Comparison of ENCODE assay signal across 8 cellular contexts in the genomic region with DNA sequence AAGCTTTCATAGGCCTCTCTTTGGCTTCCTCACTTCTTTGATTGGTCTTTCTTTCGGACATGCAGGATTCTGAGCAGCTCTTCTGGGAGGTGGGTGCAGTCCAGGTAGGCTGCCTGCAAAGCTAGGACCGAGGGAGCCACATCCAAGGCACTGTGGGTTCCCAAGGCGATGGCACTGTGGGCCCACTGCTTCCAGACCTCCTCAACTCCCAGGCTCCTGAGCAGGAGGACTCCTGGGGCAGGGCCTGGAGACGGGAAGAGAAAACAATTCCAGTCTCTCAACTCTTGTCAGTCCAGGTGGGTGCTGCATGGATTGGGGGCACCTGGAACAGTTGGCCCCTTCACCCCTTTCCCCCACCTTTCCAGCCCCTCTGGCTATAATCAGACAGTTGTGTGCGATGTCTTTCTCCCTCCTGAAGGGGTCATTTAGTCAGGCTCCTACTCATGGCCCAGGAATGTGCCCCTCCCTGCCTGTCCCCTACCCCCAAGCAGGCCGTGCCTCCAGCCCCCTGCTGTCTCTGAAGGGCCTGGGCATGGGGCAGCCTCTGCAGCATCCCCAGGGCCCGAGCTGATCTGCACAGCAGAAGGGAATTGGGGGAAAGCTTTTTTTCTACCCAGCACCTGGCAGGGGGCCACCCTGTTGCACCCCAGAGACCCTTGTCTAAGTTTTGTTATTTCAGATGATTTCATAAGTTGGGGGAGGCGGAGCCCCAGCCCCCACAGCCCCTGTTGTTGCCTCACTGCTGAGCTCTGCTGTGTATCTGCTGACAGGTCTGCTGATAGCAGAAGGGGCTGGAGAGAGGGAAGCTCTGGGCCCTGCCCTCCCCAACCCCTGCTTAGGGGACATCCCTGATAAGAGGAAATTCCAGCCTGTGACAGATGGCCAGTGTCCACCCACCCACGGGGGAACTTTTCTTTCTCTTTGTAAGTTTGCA.
DNase-seq lines count a peak whose midpoint lies in the region; ATAC-seq, FAIRE-seq and TF ChIP-seq lines count a peak whose summit lies in the region.

No MANE protein-coding gene starts in this region.

- H3K4me3 ChIP-seq in astrocyte (ENCODE audit: insufficient read depth, low read depth, low read length) = no peak overlapping the region
- H3K4me3 ChIP-seq in tibial artery = no peak overlapping the region

- H3K4me2 ChIP-seq in astrocyte (ENCODE audit: low read length) = peak overlapping the region; percentile 72

- H3K27ac Mint-ChIP-seq in activated CD4-positive, alpha-beta T cell treated with anti-CD3 and anti-CD28 coated beads, Interleukin-2, amount 10 ng/mL, durations not matched to agents 24 days and 14 days = peak overlapping the region; percentile 83
- H3K27ac Mint-ChIP-seq in astrocyte (ENCODE audit: unreplicated experiment) = peak overlapping the region; percentile 88

- peak overlapping the region; percentile 72 for H3K9ac ChIP-seq in astrocyte (ENCODE audit: low read length)

- no peaks in the 10 kb centered on the region for H3K27me3 Mint-ChIP-seq in activated CD4-positive, alpha-beta T cell treated with anti-CD3 and anti-CD28 coated beads, Interleukin-2, amount 10 ng/mL, durations not matched to agents 24 days and 14 days
- H3K27me3 Mint-ChIP-seq in astrocyte (ENCODE audit: low read depth, unreplicated experiment) = no peaks in the 10 kb centered on the region

- H3K4me1 ChIP-seq in astrocyte (ENCODE audit: insufficient read depth, low read length) (peaks cover 77% of the 10 kb centered on the region), tibial artery (peaks cover 6 to 69% (median 56%) of the 10 kb centered on the region in 4 donors)

- H3K36me3 ChIP-seq in astrocyte (ENCODE audit: insufficient read depth, low read length) (no peaks in the 10 kb centered on the region), tibial artery (peaks cover 0 to 10% (median 0%) of the 10 kb centered on the region in 3 donors)

- no peak for FAIRE-seq in astrocyte (lab: Jason Lieb, UNC)

- peak overlapping the region; percentile 75 for H3K27ac ChIP-seq in astrocyte (ENCODE audit: low read depth, low read length)
- peak overlapping the region; percentile 10 to 32 for H3K27ac ChIP-seq in tibial artery

- H3K79me2 ChIP-seq in astrocyte (ENCODE audit: insufficient read depth, low read length) = peaks cover 92% of the 10 kb centered on the region

- TF ChIP-seq CTCF in astrocyte (IDR thresholded peaks at IDR 0.05; ENCODE audit: insufficient read depth, low read depth, low read length) (no peak), tibial artery (IDR thresholded peaks at IDR 0.05) (no peak)

- peaks cover 86% of the 10 kb centered on the region for H3K4me1 Mint-ChIP-seq in activated CD4-positive, alpha-beta T cell treated with anti-CD3 and anti-CD28 coated beads, Interleukin-2, amount 10 ng/mL, durations not matched to agents 24 days and 14 days
- H3K4me1 Mint-ChIP-seq in astrocyte (ENCODE audit: low read depth, unreplicated experiment) = peaks cover 74% of the 10 kb centered on the region

- intact Hi-C loops in activated CD4-positive, alpha-beta T cell treated with anti-CD3 and anti-CD28 coated beads, Interleukin-2, amount 10 ng/mL, durations not matched to agents 24 days and 14 days (cut with micrococcal nuclease) = loop anchor here (5.0 kb wide), 2 partner anchors 39 to 139 kb away; no protein-coding TSS in a partner anchor
- intact Hi-C loops in tibial artery (cut with DNase I; ENCODE audit: low total_unique reads) = no loop called here

- peaks cover 10% of the 10 kb centered on the region for H3K9me3 Mint-ChIP-seq in activated CD4-positive, alpha-beta T cell treated with anti-CD3 and anti-CD28 coated beads, Interleukin-2, amount 10 ng/mL, durations not matched to agents 24 days and 14 days
- H3K9me3 Mint-ChIP-seq in astrocyte (ENCODE audit: unreplicated experiment) = no peaks in the 10 kb centered on the region

- H3K9me3 ChIP-seq in astrocyte (ENCODE audit: insufficient read depth, low read depth, low read length) (no peaks in the 10 kb centered on the region), tibial artery (no peaks in the 10 kb centered on the region)

- no peak overlapping the region for H2AFZ ChIP-seq in astrocyte (ENCODE audit: low read depth, low read length)

- no peak for ATAC-seq in HG03432 (IDR thresholded peaks at IDR 0.05; ENCODE audit: unreplicated experiment)

- H3K27me3 ChIP-seq in astrocyte (ENCODE audit: insufficient read depth, low read length) = no peaks in the 10 kb centered on the region
- no peaks in the 10 kb centered on the region for H3K27me3 ChIP-seq in tibial artery

- H3K4me3 Mint-ChIP-seq in activated CD4-positive, alpha-beta T cell treated with anti-CD3 and anti-CD28 coated beads, Interleukin-2, amount 10 ng/mL, durations not matched to agents 24 days and 14 days = peak overlapping the region; percentile 60
- peak overlapping the region; percentile 10 for H3K4me3 Mint-ChIP-seq in astrocyte (ENCODE audit: unreplicated experiment)

- peaks cover 63% of the 10 kb centered on the region for H3K36me3 Mint-ChIP-seq in activated CD4-positive, alpha-beta T cell treated with anti-CD3 and anti-CD28 coated beads, Interleukin-2, amount 10 ng/mL, durations not matched to agents 24 days and 14 days (ENCODE audit: low read depth)
- peaks cover 5% of the 10 kb centered on the region for H3K36me3 Mint-ChIP-seq in astrocyte (ENCODE audit: low read depth, unreplicated experiment)

- H4K20me1 ChIP-seq in astrocyte (ENCODE audit: insufficient read depth, low read length) = peaks cover 92% of the 10 kb centered on the region

- no peak for DNase-seq in activated CD4-positive, alpha-beta T cell treated with anti-CD3 and anti-CD28 coated beads, Interleukin-2, amount 10 ng/mL, durations not matched to agents 24 days and 14 days
- no peak for DNase-seq in activated CD4-positive, alpha-beta T cell treated with anti-CD3 and anti-CD28 coated beads for 4 hours
- DNase-seq in astrocyte (ENCODE audit: low read depth) = peak; percentile 47
- peak; percentile 4 for DNase-seq in kidney glomerular epithelial cell (lab: John Stamatoyannopoulos, UW)
- no peak for DNase-seq in tibial artery
- no peak for DNase-seq in NCI-H187 (lab: John Stamatoyannopoulos, UW)
- no peak for DNase-seq in H4 (ENCODE audit: low spot score)

Comparison
In these comparisons a context has a peak if more than half of its experiments do, and no peak if none do; other contexts are left out.
1. DNase-seq: peak in astrocyte (single experiment) and kidney glomerular epithelial cell (single experiment); none in activated CD4-positive, alpha-beta T cell treated with anti-CD3 and anti-CD28 coated beads, Interleukin-2, amount 10 ng/mL, durations not matched to agents 24 days and 14 days (single experiment), activated CD4-positive, alpha-beta T cell treated with anti-CD3 and anti-CD28 coated beads for 4 hours (0 of 2), tibial artery (0 of 2), NCI-H187 (0 of 2) and H4 (single experiment).